Comparison of ENCODE assay signal across 22 cellular contexts in the genomic region with DNA sequence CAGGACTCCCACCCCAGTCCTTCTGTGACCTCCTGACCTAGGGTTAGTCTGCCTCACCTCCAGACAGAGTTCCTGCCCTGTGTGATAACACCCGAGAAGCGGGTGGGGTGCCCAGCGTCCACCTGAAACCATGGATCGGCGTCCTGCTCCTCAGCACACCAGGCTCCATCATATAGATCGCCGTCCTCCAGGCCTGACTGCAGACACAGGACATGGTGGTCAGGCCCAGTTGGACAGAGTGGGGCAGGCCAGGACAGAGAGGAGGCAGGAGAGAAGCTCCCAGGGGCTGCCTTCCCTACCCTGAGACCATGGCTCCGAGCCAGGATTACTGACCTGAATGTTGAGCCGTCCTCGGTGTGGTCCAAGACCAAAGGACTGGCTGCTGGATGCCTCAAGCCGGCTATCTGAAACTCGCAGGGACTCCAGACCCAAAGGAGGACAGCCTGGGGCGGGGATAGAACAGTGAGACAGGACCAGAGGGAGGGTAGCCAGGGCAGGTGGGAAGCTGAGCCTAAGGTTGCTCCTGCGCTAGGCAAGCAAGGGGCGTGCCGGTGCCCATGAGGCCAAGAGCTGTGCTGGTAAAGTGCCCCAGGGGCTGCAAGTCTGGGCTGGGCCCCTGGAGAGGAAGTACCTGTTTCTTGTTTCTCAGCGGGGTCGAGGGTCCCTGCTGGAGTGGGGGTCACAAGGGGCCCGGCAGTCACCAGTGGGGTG. TPM values are rescaled to one million over a fixed set of nuclear protein-coding genes. Genes with fewer than 3 reads are reported as not detected.
"Had no signal": no experiment of that assay in that cellular context is flagged by ENCODE, and none has a peak within 500 bp of the region (broad histone marks: within the 10 kb centered on the region; RNA-seq: fewer than 3 reads in every experiment).

No MANE protein-coding gene starts in this region.

- H3K9me3 Mint-ChIP-seq: activated naive CD4-positive, alpha-beta T cell treated with anti-CD3 and anti-CD28 coated beads, Interleukin-2, amount 50 U/mL, for 72 hours; stimulated activated naive CD8-positive, alpha-beta T cell treated with anti-CD3 and anti-CD28 coated beads, Interleukin-15, Interleukin-2, amounts not matched to agents 100 ng/mL and 50 ng/mL, for 24 hours; WTC11 had no signal

- H3K27ac ChIP-seq: adrenal gland, gastrocnemius medialis, tibial nerve had no signal

- H3K4me3 ChIP-seq: adrenal gland, gastrocnemius medialis, tibial nerve had no signal

- ATAC-seq: activated naive CD4-positive, alpha-beta T cell treated with anti-CD3 and anti-CD28 coated beads, Interleukin-2, amount 50 U/mL, for 72 hours; esophagus mucosa; gastrocnemius medialis; left lobe of liver had no signal

- H3K4me3 Mint-ChIP-seq: stimulated activated naive CD8-positive, alpha-beta T cell treated with anti-CD3 and anti-CD28 coated beads, Interleukin-15, Interleukin-2, amounts not matched to agents 100 ng/mL and 50 ng/mL, for 24 hours had no signal

- DNase-seq: activated CD4-positive, alpha-beta T cell treated with anti-CD3 and anti-CD28 coated beads, Interleukin-2, amount 50 U/mL, for 48 hours; activated gamma-delta T cell treated with Interleukin-2 at 50 U/mL for 16 hours; adrenal gland; effector CD4-positive, alpha-beta T cell; gastrocnemius medialis; mammary epithelial cell; occipital lobe; small intestine; stimulated activated CD4-positive, alpha-beta T cell treated with anti-CD3 and anti-CD28 coated beads, Interleukin-15, amount 100 ng/mL, for 24 hours; stimulated activated CD4-positive, alpha-beta T cell treated with anti-CD3 and anti-CD28 coated beads, Interleukin-2, amount 100 ng/mL, for 48 hours had no signal

- H3K4me1 ChIP-seq: breast epithelium had no signal

- H3K36me3 ChIP-seq: adrenal gland, breast epithelium, gastrocnemius medialis, tibial nerve had no signal

- H3K9me3 ChIP-seq: adrenal gland, breast epithelium, tibial nerve had no signal

- H3K27ac Mint-ChIP-seq: activated CD4-positive, alpha-beta T cell treated with anti-CD3 and anti-CD28 coated beads for 36 hours; activated naive CD4-positive, alpha-beta T cell treated with anti-CD3 and anti-CD28 coated beads, Interleukin-2, amount 50 U/mL, for 72 hours; stimulated activated naive CD8-positive, alpha-beta T cell treated with anti-CD3 and anti-CD28 coated beads, Interleukin-15, Interleukin-2, amounts not matched to agents 100 ng/mL and 50 ng/mL, for 24 hours; WTC11 had no signal

- FAIRE-seq: astrocyte, keratinocyte, small intestine had no signal

RNA-seq across cellular contexts. Expression of a gene that starts 2.2 kb away (rescaled TPM):
- total RNA-seq: left lobe of liver had no signal
- polyA plus RNA-seq: keratinocyte, mammary epithelial cell had no signal

RNA-seq across cellular contexts. Expression of a gene that starts 16.5 kb away (rescaled TPM):
- total RNA-seq: activated CD4-positive, alpha-beta T cell treated with anti-CD3 and anti-CD28 coated beads for 36 hours; activated naive CD4-positive, alpha-beta T cell treated with anti-CD3 and anti-CD28 coated beads, Interleukin-2, amount 50 U/mL, for 72 hours; adrenal gland; astrocyte; breast epithelium; esophagus mucosa; gastrocnemius medialis; left lobe of liver; mammary epithelial cell; mononuclear cell; occipital lobe; pulmonary artery endothelial cell; tibial nerve; WTC11 had no signal
- polyA plus RNA-seq: keratinocyte, mammary epithelial cell, small intestine had no signal

RNA-seq across cellular contexts. Expression of a gene that starts 17.9 kb away (rescaled TPM):
- total RNA-seq: activated CD4-positive, alpha-beta T cell treated with anti-CD3 and anti-CD28 coated beads for 36 hours; activated naive CD4-positive, alpha-beta T cell treated with anti-CD3 and anti-CD28 coated beads, Interleukin-2, amount 50 U/mL, for 72 hours; adrenal gland; astrocyte; esophagus mucosa; gastrocnemius medialis; left lobe of liver; mammary epithelial cell; mononuclear cell; occipital lobe; pulmonary artery endothelial cell; tibial nerve; WTC11 had no signal
- polyA plus RNA-seq: keratinocyte, mammary epithelial cell, small intestine had no signal
